17 cellular contexts compared by ENCODE assay signal in genomic region chr12:124296295-124296915, GRCh38. TPM values are rescaled to one million over a fixed set of nuclear protein-coding genes. Genes with fewer than 3 reads are reported as not detected.
DNase-seq lines count a peak whose midpoint lies in the region; ATAC-seq and TF ChIP-seq lines count a peak whose summit lies in the region.
"Had no signal": no experiment of that assay in that cellular context is flagged by ENCODE, and none has a peak within 500 bp of the region (broad histone marks: within the 10 kb centered on the region; RNA-seq: fewer than 3 reads in every experiment).

No MANE protein-coding gene starts in this region.

- TF ChIP-seq CTCF in BE2C (IDR thresholded peaks at IDR 0.05; ENCODE audit: low read depth, low read length) (no peak), Peyer's patch (IDR thresholded peaks at IDR 0.05) (no peak), foreskin keratinocyte (conservative IDR thresholded peaks at IDR 0.05) (no peak), omental fat pad (IDR thresholded peaks at IDR 0.05) (no peak)

- POLR2A ChIA-PET in naive thymus-derived CD4-positive, alpha-beta T cell (lab: Charles Lee), result no interaction called here

- peaks cover 10% of the 10 kb centered on the region for H3K4me1 ChIP-seq in BE2C
- peaks cover 0 to 35% (median 0%) of the 10 kb centered on the region in 4 donors for H3K4me1 ChIP-seq in Peyer's patch
- H3K4me1 ChIP-seq in foreskin keratinocyte, result no peaks in the 10 kb centered on the region
- no peaks in the 10 kb centered on the region for H3K4me1 ChIP-seq in naive thymus-derived CD4-positive, alpha-beta T cell (ENCODE audit: control insufficient read depth in 2 of 2, insufficient read depth in 2 of 2, low read length in 2 of 2)

- peaks cover 35 to 62% (median 42%) of the 10 kb centered on the region in 5 donors for H3K27me3 Mint-ChIP-seq in naive thymus-derived CD4-positive, alpha-beta T cell
- H3K27me3 Mint-ChIP-seq in activated naive CD4-positive, alpha-beta T cell treated with anti-CD3 and anti-CD28 coated beads, Interleukin-2, amount 10 ng/mL, durations not matched to agents 7 days and 5 days, result peaks cover 67% of the 10 kb centered on the region

- DNase-seq in BE2C (no peak), Peyer's patch (peak in 2 of 3 donors; percentile 78 to 85), foreskin keratinocyte (no peak), omental fat pad (ENCODE audit: low spot score) (no peak)
- no peak for DNase-seq in naive thymus-derived CD4-positive, alpha-beta T cell
- no peak for DNase-seq in activated naive CD4-positive, alpha-beta T cell treated with anti-CD3 and anti-CD28 coated beads, Interleukin-2, amount 10 ng/mL, durations not matched to agents 7 days and 5 days
- DNase-seq: activated CD4-positive, alpha-beta T cell treated with anti-CD3 and anti-CD28 coated beads, Interleukin-2, amount 50 U/mL, for 4 hours; activated naive CD4-positive, alpha-beta T cell; NCI-H1930 had no signal

- peak overlapping the region in 1 of 10 donors; percentile 23 for H3K4me3 Mint-ChIP-seq in naive thymus-derived CD4-positive, alpha-beta T cell
- H3K4me3 Mint-ChIP-seq in activated naive CD4-positive, alpha-beta T cell treated with anti-CD3 and anti-CD28 coated beads, Interleukin-2, amount 10 ng/mL, durations not matched to agents 7 days and 5 days, result no peak overlapping the region
- H3K4me3 Mint-ChIP-seq: dendritic cell treated with granulocyte-macrophage colony-stimulating factor and Interleukin-4, amounts not matched to agents 40 ng/mL and 50 ng/mL, for 4 days; T-helper 1 cell treated with Interleukin-12 subunit alpha and Interleukin-12 subunit beta and Interleukin-4 antibody, amounts not matched to agents 30 μg/mL and 1 μg/mL, for 36 hours had no signal

- H3K36me3 ChIP-seq in BE2C (no peaks in the 10 kb centered on the region), Peyer's patch (no peaks in the 10 kb centered on the region)
- no peaks in the 10 kb centered on the region for H3K36me3 ChIP-seq in naive thymus-derived CD4-positive, alpha-beta T cell (ENCODE audit: control insufficient read depth in 2 of 3, insufficient read depth in 3 of 3, low read length in 3 of 3)
- H3K36me3 ChIP-seq: BLaER1 treated with 17β-estradiol and CSF1 and Interleukin-3, amounts not matched to agents 10 nM and 100 nM had no signal

- peaks cover 0 to 9% (median 5%) of the 10 kb centered on the region in 7 donors for H3K4me1 Mint-ChIP-seq in naive thymus-derived CD4-positive, alpha-beta T cell
- no peaks in the 10 kb centered on the region for H3K4me1 Mint-ChIP-seq in activated naive CD4-positive, alpha-beta T cell treated with anti-CD3 and anti-CD28 coated beads, Interleukin-2, amount 10 ng/mL, durations not matched to agents 7 days and 5 days

- intact Hi-C loops in naive thymus-derived CD4-positive, alpha-beta T cell (cut with micrococcal nuclease), result no loop called here

- peak overlapping the region in 3 of 4 donors; percentile 64 to 82 (median 78) for H3K27ac ChIP-seq in Peyer's patch
- H3K27ac ChIP-seq in foreskin keratinocyte, result no peak overlapping the region
- H3K27ac ChIP-seq in naive thymus-derived CD4-positive, alpha-beta T cell (ENCODE audit: low read depth, low read length), result no peak overlapping the region
- H3K27ac ChIP-seq: BLaER1 treated with 17β-estradiol and CSF1 and Interleukin-3, amounts not matched to agents 10 nM and 100 nM; KMS-11 had no signal

- H3K4me3 ChIP-seq in BE2C (ENCODE audit: low read depth, low read length) (peak overlapping the region; percentile 26), Peyer's patch (peak overlapping the region in 3 of 4 donors; percentile 29 to 62 (median 57))
- H3K4me3 ChIP-seq in naive thymus-derived CD4-positive, alpha-beta T cell (ENCODE audit: low read length), result no peak overlapping the region

- no peaks in the 10 kb centered on the region for H3K36me3 Mint-ChIP-seq in naive thymus-derived CD4-positive, alpha-beta T cell
- H3K36me3 Mint-ChIP-seq in activated naive CD4-positive, alpha-beta T cell treated with anti-CD3 and anti-CD28 coated beads, Interleukin-2, amount 10 ng/mL, durations not matched to agents 7 days and 5 days, result no peaks in the 10 kb centered on the region

- CTCF ChIA-PET in naive thymus-derived CD4-positive, alpha-beta T cell (lab: Charles Lee), result no interaction called here
- CTCF ChIA-PET in activated naive CD4-positive, alpha-beta T cell treated with anti-CD3 and anti-CD28 coated beads, Interleukin-2, amount 10 ng/mL, durations not matched to agents 7 days and 5 days (lab: Charles Lee), result no interaction called here

- TF ChIP-seq POLR2A in Peyer's patch (IDR thresholded peaks at IDR 0.05), result peak; percentile 59 to 67

- H3K9me3 Mint-ChIP-seq in naive thymus-derived CD4-positive, alpha-beta T cell, result no peaks in the 10 kb centered on the region
- H3K9me3 Mint-ChIP-seq in activated naive CD4-positive, alpha-beta T cell treated with anti-CD3 and anti-CD28 coated beads, Interleukin-2, amount 10 ng/mL, durations not matched to agents 7 days and 5 days, result no peaks in the 10 kb centered on the region
- H3K9me3 Mint-ChIP-seq: dendritic cell treated with granulocyte-macrophage colony-stimulating factor and Interleukin-4, amounts not matched to agents 40 ng/mL and 50 ng/mL, for 4 days; T-helper 1 cell treated with Interleukin-12 subunit alpha and Interleukin-12 subunit beta and Interleukin-4 antibody, amounts not matched to agents 30 μg/mL and 1 μg/mL, for 36 hours had no signal

- peaks cover 25% of the 10 kb centered on the region for H3K27me3 ChIP-seq in BE2C
- H3K27me3 ChIP-seq in Peyer's patch, result no peaks in the 10 kb centered on the region
- H3K27me3 ChIP-seq in foreskin keratinocyte, result peaks cover 35% of the 10 kb centered on the region
- H3K27me3 ChIP-seq in naive thymus-derived CD4-positive, alpha-beta T cell (ENCODE audit: control insufficient read depth in 2 of 2, insufficient read depth in 2 of 2, low read length in 2 of 2), result peaks cover 0 to 8% of the 10 kb centered on the region in 2 donors

- H3K27ac Mint-ChIP-seq in naive thymus-derived CD4-positive, alpha-beta T cell, result no peak overlapping the region
- no peak overlapping the region for H3K27ac Mint-ChIP-seq in activated naive CD4-positive, alpha-beta T cell treated with anti-CD3 and anti-CD28 coated beads, Interleukin-2, amount 10 ng/mL, durations not matched to agents 7 days and 5 days
- H3K27ac Mint-ChIP-seq: dendritic cell treated with granulocyte-macrophage colony-stimulating factor and Interleukin-4, amounts not matched to agents 40 ng/mL and 50 ng/mL, for 4 days; T-helper 1 cell treated with Interleukin-12 subunit alpha and Interleukin-12 subunit beta and Interleukin-4 antibody, amounts not matched to agents 30 μg/mL and 1 μg/mL, for 36 hours had no signal

- ATAC-seq in foreskin keratinocyte (peak; percentile 37), omental fat pad (ENCODE audit: low FRiP score) (peak; percentile 51), GM21528 (IDR thresholded peaks at IDR 0.05; ENCODE audit: low FRiP score, unreplicated experiment) (no peak), GM21737 (IDR thresholded peaks at IDR 0.05; ENCODE audit: unreplicated experiment) (no peak)
- ATAC-seq in naive thymus-derived CD4-positive, alpha-beta T cell, result no peak
- ATAC-seq: HCT116 had no signal

- no peaks in the 10 kb centered on the region for H3K9me3 ChIP-seq in BE2C
- no peaks in the 10 kb centered on the region for H3K9me3 ChIP-seq in Peyer's patch
- H3K9me3 ChIP-seq in naive thymus-derived CD4-positive, alpha-beta T cell (ENCODE audit: control insufficient read depth in 2 of 3, low read length in 3 of 3), result no peaks in the 10 kb centered on the region
- H3K9me3 ChIP-seq: BLaER1 treated with 17β-estradiol and CSF1 and Interleukin-3, amounts not matched to agents 10 nM and 100 nM had no signal

RNA-seq across cellular contexts. Expression of gene RFLNA, which starts 1.5 kb away (rescaled TPM):
- polyA plus RNA-seq in BE2C (2012; ENCODE audit: insufficient read depth, insufficient read length, low read depth), result 11.2 TPM
- total RNA-seq in Peyer's patch, result 10 to 100 TPM in 3 of 4 donors, 1 to 10 TPM in 1; 8.3 to 25.7 (median 21.1) TPM
- total RNA-seq in foreskin keratinocyte, result 4.7 and 45.5 TPM in 2 replicates
- 4.3 and 44.3 TPM in 2 replicates for polyA plus RNA-seq in foreskin keratinocyte
- total RNA-seq in omental fat pad, result 10 to 100 TPM in 1 of 4 donors, 1 to 10 TPM in 1, under 1 TPM in 2; 0.32 to 23.3 (median 5.1) TPM
- total RNA-seq in naive thymus-derived CD4-positive, alpha-beta T cell, result not detected
- under 1 TPM in 1 of 2 donors, not detected in 1; 0.09 TPM for polyA plus RNA-seq in naive thymus-derived CD4-positive, alpha-beta T cell
- total RNA-seq: mesenteric fat pad had no signal

Comparison
In these comparisons a context has a peak if more than half of its experiments do, and no peak if none do; other contexts are left out.
1. DNase-seq: peak in Peyer's patch (2 of 3); none in BE2C (single experiment), foreskin keratinocyte (0 of 2), omental fat pad (single experiment), naive thymus-derived CD4-positive, alpha-beta T cell (0 of 9) and activated naive CD4-positive, alpha-beta T cell treated with anti-CD3 and anti-CD28 coated beads, Interleukin-2, amount 10 ng/mL, durations not matched to agents 7 days and 5 days (single experiment).
2. H3K27ac ChIP-seq: peak in Peyer's patch (3 of 4); none in foreskin keratinocyte (single experiment) and naive thymus-derived CD4-positive, alpha-beta T cell (single experiment).
3. ATAC-seq: peak in foreskin keratinocyte (single experiment) and omental fat pad (single experiment); none in GM21528 (single experiment), naive thymus-derived CD4-positive, alpha-beta T cell (single experiment) and GM21737 (single experiment).